Comparison of ENCODE assay signal across 8 cellular contexts in the genomic region with DNA sequence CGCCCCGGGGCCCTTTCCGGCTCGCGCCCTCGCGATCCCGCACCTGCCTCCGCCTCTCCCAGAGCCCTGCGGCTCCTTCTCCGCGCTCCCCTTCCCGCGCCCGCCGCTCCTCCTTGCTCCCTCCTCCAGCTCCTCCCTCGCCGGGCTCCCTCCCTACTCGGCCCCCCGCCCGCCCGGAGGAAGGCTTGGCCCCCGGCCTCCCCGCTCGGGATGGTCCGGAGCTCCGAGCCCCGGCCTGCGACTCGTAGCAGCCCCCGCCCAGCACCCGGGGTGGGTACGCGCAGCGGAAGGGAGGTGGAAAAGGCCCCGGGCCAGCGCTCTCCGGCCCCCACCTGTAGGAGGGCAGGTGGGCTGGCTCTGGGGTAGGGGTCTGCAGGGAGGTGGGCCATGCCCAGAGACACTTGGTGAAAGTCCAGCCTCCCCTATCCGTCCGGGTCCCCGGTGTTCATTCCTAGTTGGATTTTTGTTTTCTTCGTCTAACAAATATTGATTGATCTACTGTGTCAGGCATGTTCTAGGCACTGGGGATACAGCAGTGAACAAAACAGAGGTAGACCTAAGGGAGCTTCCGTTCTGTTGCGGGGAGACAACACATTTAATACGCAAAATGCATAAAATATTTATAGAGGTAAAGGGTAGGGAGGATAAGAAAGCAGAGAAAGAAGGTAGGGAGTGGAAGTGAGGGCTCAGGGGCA. TPM values are rescaled to one million over a fixed set of nuclear protein-coding genes. Genes with fewer than 3 reads are reported as not detected.
DNase-seq lines count a peak whose midpoint lies in the region; ATAC-seq lines count a peak whose summit lies in the region.

HTR1D (minus strand) TSS at position 82 of the 695 bp plus-strand sequence. CDS start 23,283 bp downstream, outside the sequence.

- ATAC-seq in stimulated activated memory B cell treated with anti-CD40 and anti-IgM and Interleukin-4, amounts not matched to agents 10 μg/mL and 1 μg/mL and 100 μg/mL, for 72 hours: peak; percentile 35
- ATAC-seq in HG03457 (IDR thresholded peaks at IDR 0.05; ENCODE audit: unreplicated experiment): no peak

- intact Hi-C loops in activated T-helper 1 cell treated with anti-CD3 and anti-CD28 coated beads, Interleukin-12 subunit alpha, Interleukin-12 subunit beta, Interleukin-2, Interleukin-4 antibody, amounts not matched to agents 30 ng/mL and 10 ng/mL and 1 ng/mL, durations not matched to agents 14 hours and 24 hours and 36 hours (cut with micrococcal nuclease): loop anchor here (10.0 kb wide), 1 partner anchor 177 kb away; no protein-coding TSS in a partner anchor

- H3K27ac Mint-ChIP-seq in T-helper 1 cell treated with Interleukin-12 subunit alpha and Interleukin-12 subunit beta and Interleukin-4 antibody, amounts not matched to agents 30 μg/mL and 1 μg/mL, for 36 hours: no peak within 1 kb of the TSS
- H3K27ac Mint-ChIP-seq in activated T-helper 1 cell treated with anti-CD3 and anti-CD28 coated beads, Interleukin-12 subunit alpha, Interleukin-12 subunit beta, Interleukin-2, Interleukin-4 antibody, amounts not matched to agents 30 ng/mL and 10 ng/mL and 1 ng/mL, durations not matched to agents 14 hours and 24 hours and 36 hours: no peak within 1 kb of the TSS
- no peak within 1 kb of the TSS for H3K27ac Mint-ChIP-seq in stimulated activated memory B cell treated with anti-CD40 and anti-IgM and Interleukin-4, amounts not matched to agents 10 μg/mL and 1 μg/mL and 100 μg/mL, for 72 hours

- no peaks in the 10 kb centered on the region for H3K36me3 Mint-ChIP-seq in T-helper 1 cell treated with Interleukin-12 subunit alpha and Interleukin-12 subunit beta and Interleukin-4 antibody, amounts not matched to agents 30 μg/mL and 1 μg/mL, for 36 hours (ENCODE audit: low read depth)
- H3K36me3 Mint-ChIP-seq in activated T-helper 1 cell treated with anti-CD3 and anti-CD28 coated beads, Interleukin-12 subunit alpha, Interleukin-12 subunit beta, Interleukin-2, Interleukin-4 antibody, amounts not matched to agents 30 ng/mL and 10 ng/mL and 1 ng/mL, durations not matched to agents 14 hours and 24 hours and 36 hours (ENCODE audit: low read depth): no peaks in the 10 kb centered on the region
- H3K36me3 Mint-ChIP-seq in stimulated activated memory B cell treated with anti-CD40 and anti-IgM and Interleukin-4, amounts not matched to agents 10 μg/mL and 1 μg/mL and 100 μg/mL, for 72 hours: no peaks in the 10 kb centered on the region

- no peaks in the 10 kb centered on the region for H3K4me1 Mint-ChIP-seq in T-helper 1 cell treated with Interleukin-12 subunit alpha and Interleukin-12 subunit beta and Interleukin-4 antibody, amounts not matched to agents 30 μg/mL and 1 μg/mL, for 36 hours (ENCODE audit: low read depth)
- H3K4me1 Mint-ChIP-seq in activated T-helper 1 cell treated with anti-CD3 and anti-CD28 coated beads, Interleukin-12 subunit alpha, Interleukin-12 subunit beta, Interleukin-2, Interleukin-4 antibody, amounts not matched to agents 30 ng/mL and 10 ng/mL and 1 ng/mL, durations not matched to agents 14 hours and 24 hours and 36 hours (ENCODE audit: low read depth): no peaks in the 10 kb centered on the region
- peaks cover 4% of the 10 kb centered on the region for H3K4me1 Mint-ChIP-seq in stimulated activated memory B cell treated with anti-CD40 and anti-IgM and Interleukin-4, amounts not matched to agents 10 μg/mL and 1 μg/mL and 100 μg/mL, for 72 hours

- no peaks in the 10 kb centered on the region for H3K9me3 Mint-ChIP-seq in T-helper 1 cell treated with Interleukin-12 subunit alpha and Interleukin-12 subunit beta and Interleukin-4 antibody, amounts not matched to agents 30 μg/mL and 1 μg/mL, for 36 hours
- H3K9me3 Mint-ChIP-seq in activated T-helper 1 cell treated with anti-CD3 and anti-CD28 coated beads, Interleukin-12 subunit alpha, Interleukin-12 subunit beta, Interleukin-2, Interleukin-4 antibody, amounts not matched to agents 30 ng/mL and 10 ng/mL and 1 ng/mL, durations not matched to agents 14 hours and 24 hours and 36 hours: no peaks in the 10 kb centered on the region
- H3K9me3 Mint-ChIP-seq in stimulated activated memory B cell treated with anti-CD40 and anti-IgM and Interleukin-4, amounts not matched to agents 10 μg/mL and 1 μg/mL and 100 μg/mL, for 72 hours: no peaks in the 10 kb centered on the region

- DNase-seq in T-helper 1 cell (no peak), COLO829 (ENCODE audit: low spot score) (no peak), AML-193 (lab: John Stamatoyannopoulos, UW) (no peak)
- no peak for DNase-seq in activated T-helper 1 cell treated with anti-CD3 and anti-CD28 coated beads, Interleukin-12 subunit alpha, Interleukin-12 subunit beta, Interleukin-2, Interleukin-4 antibody, amounts not matched to agents 30 ng/mL and 10 ng/mL and 1 ng/mL, durations not matched to agents 14 hours and 24 hours and 36 hours (ENCODE audit: low spot score)

- H3K9me3 ChIP-seq in iPS-18c (ENCODE audit: control insufficient read depth, insufficient read depth, low read length): peaks cover 3% of the 10 kb centered on the region

- peaks cover 78% of the 10 kb centered on the region for H3K27me3 Mint-ChIP-seq in T-helper 1 cell treated with Interleukin-12 subunit alpha and Interleukin-12 subunit beta and Interleukin-4 antibody, amounts not matched to agents 30 μg/mL and 1 μg/mL, for 36 hours (ENCODE audit: low read depth)
- H3K27me3 Mint-ChIP-seq in activated T-helper 1 cell treated with anti-CD3 and anti-CD28 coated beads, Interleukin-12 subunit alpha, Interleukin-12 subunit beta, Interleukin-2, Interleukin-4 antibody, amounts not matched to agents 30 ng/mL and 10 ng/mL and 1 ng/mL, durations not matched to agents 14 hours and 24 hours and 36 hours (ENCODE audit: insufficient read depth): peaks cover 65% of the 10 kb centered on the region
- peaks cover 63% of the 10 kb centered on the region for H3K27me3 Mint-ChIP-seq in stimulated activated memory B cell treated with anti-CD40 and anti-IgM and Interleukin-4, amounts not matched to agents 10 μg/mL and 1 μg/mL and 100 μg/mL, for 72 hours

- H3K4me3 ChIP-seq in iPS-18c (ENCODE audit: insufficient read depth, low read depth, low read length): peak within 1 kb of the TSS; percentile 84

- H3K4me3 Mint-ChIP-seq in T-helper 1 cell treated with Interleukin-12 subunit alpha and Interleukin-12 subunit beta and Interleukin-4 antibody, amounts not matched to agents 30 μg/mL and 1 μg/mL, for 36 hours: peak within 1 kb of the TSS; percentile 10
- peak within 1 kb of the TSS; percentile 19 for H3K4me3 Mint-ChIP-seq in activated T-helper 1 cell treated with anti-CD3 and anti-CD28 coated beads, Interleukin-12 subunit alpha, Interleukin-12 subunit beta, Interleukin-2, Interleukin-4 antibody, amounts not matched to agents 30 ng/mL and 10 ng/mL and 1 ng/mL, durations not matched to agents 14 hours and 24 hours and 36 hours
- peak within 1 kb of the TSS; percentile 41 for H3K4me3 Mint-ChIP-seq in stimulated activated memory B cell treated with anti-CD40 and anti-IgM and Interleukin-4, amounts not matched to agents 10 μg/mL and 1 μg/mL and 100 μg/mL, for 72 hours

RNA-seq across cellular contexts. Expression of gene HTR1D, which starts in this region (rescaled TPM):
- total RNA-seq in activated T-helper 1 cell treated with anti-CD3 and anti-CD28 coated beads, Interleukin-12 subunit alpha, Interleukin-12 subunit beta, Interleukin-2, Interleukin-4 antibody, amounts not matched to agents 30 ng/mL and 10 ng/mL and 1 ng/mL, durations not matched to agents 14 hours and 24 hours and 36 hours: not detected in 2 replicates
